ENCODE assay signal across 26 cellular contexts in genomic region chr2:45441571-45441970, GRCh38.
"Had no signal": no experiment of that assay in that cellular context is flagged by ENCODE, and none has a peak within 500 bp of the region (broad histone marks: within the 10 kb centered on the region; RNA-seq: fewer than 3 reads in every experiment).

No MANE protein-coding gene starts in this region.

- H3K9me3 ChIP-seq: left ventricle myocardium inferior, mucosa of descending colon, uterus had no signal

- H3K9me3 Mint-ChIP-seq: central memory CD8-positive, alpha-beta T cell; natural killer cell treated with Interleukin-12 subunit alpha and Interleukin-12 subunit beta and Interleukin-15 and Interleukin-18, amount 100 ng/mL, for 72 hours had no signal

- H3K4me1 Mint-ChIP-seq: activated naive CD4-positive, alpha-beta T cell treated with anti-CD3 and anti-CD28 coated beads, Interleukin-2, amount 10 ng/mL, durations not matched to agents 7 days and 5 days had no signal

- DNase-seq: activated CD4-positive, alpha-beta T cell treated with anti-CD3 and anti-CD28 coated beads for 48 hours; activated CD4-positive, alpha-beta T cell treated with anti-CD3 and anti-CD28 coated beads, Interleukin-2, amount 50 U/mL, for 48 hours; activated CD8-positive, alpha-beta memory T cell treated with anti-CD3 and anti-CD28 coated beads for 24 hours; activated gamma-delta T cell; activated naive CD4-positive, alpha-beta T cell treated with anti-CD3 and anti-CD28 coated beads, Interleukin-2, amount 10 ng/mL, durations not matched to agents 7 days and 5 days; activated T-cell treated with anti-CD3 and anti-CD28 coated beads, Interleukin-2, amount 50 U/mL, for 1 hour; amniotic stem cell; dermis blood vessel endothelial cell; effector CD4-positive, alpha-beta T cell; glutamatergic neuron; left ventricle myocardium inferior; mucosa of descending colon; posterior cingulate gyrus; stimulated activated CD4-positive, alpha-beta T cell treated with anti-CD3 and anti-CD28 coated beads, Interleukin-15, amount 100 ng/mL, for 24 hours; stimulated activated naive CD4-positive, alpha-beta T cell; T-helper 17 cell; T1000; trophoblast cell; uterus; WERI-Rb-1 had no signal

- H3K4me1 ChIP-seq: left ventricle myocardium inferior, uterus had no signal

- H3K27ac ChIP-seq: epithelial cell of prostate, left ventricle myocardium inferior, uterus, WERI-Rb-1 had no signal

- H3K4me3 ChIP-seq: left ventricle myocardium inferior, lung, mucosa of descending colon, uterus had no signal

- ATAC-seq: activated CD4-positive, CD25-positive, alpha-beta regulatory T cell treated with anti-CD3 and anti-CD28 coated beads, Interleukin-2, amount 50 U/mL, for 24 hours; mucosa of descending colon; right cardiac atrium; T-helper 17 cell had no signal

- H3K36me3 ChIP-seq: left ventricle myocardium inferior, uterus, WERI-Rb-1 had no signal

- H3K27me3 Mint-ChIP-seq: activated naive CD4-positive, alpha-beta T cell treated with anti-CD3 and anti-CD28 coated beads, Interleukin-2, amount 10 ng/mL, durations not matched to agents 7 days and 5 days; central memory CD8-positive, alpha-beta T cell; natural killer cell treated with Interleukin-12 subunit alpha and Interleukin-12 subunit beta and Interleukin-15 and Interleukin-18, amount 100 ng/mL, for 72 hours; T-helper 17 cell had no signal

- H3K4me3 Mint-ChIP-seq: activated naive CD4-positive, alpha-beta T cell treated with anti-CD3 and anti-CD28 coated beads, Interleukin-2, amount 10 ng/mL, durations not matched to agents 7 days and 5 days; central memory CD8-positive, alpha-beta T cell; natural killer cell treated with Interleukin-12 subunit alpha and Interleukin-12 subunit beta and Interleukin-15 and Interleukin-18, amount 100 ng/mL, for 72 hours; T-helper 17 cell had no signal

- H3K36me3 Mint-ChIP-seq: natural killer cell treated with Interleukin-12 subunit alpha and Interleukin-12 subunit beta and Interleukin-15 and Interleukin-18, amount 100 ng/mL, for 72 hours had no signal

- H3K27me3 ChIP-seq: uterus had no signal
